Comparison of ENCODE assay signal across 25 cellular contexts in the genomic region with DNA sequence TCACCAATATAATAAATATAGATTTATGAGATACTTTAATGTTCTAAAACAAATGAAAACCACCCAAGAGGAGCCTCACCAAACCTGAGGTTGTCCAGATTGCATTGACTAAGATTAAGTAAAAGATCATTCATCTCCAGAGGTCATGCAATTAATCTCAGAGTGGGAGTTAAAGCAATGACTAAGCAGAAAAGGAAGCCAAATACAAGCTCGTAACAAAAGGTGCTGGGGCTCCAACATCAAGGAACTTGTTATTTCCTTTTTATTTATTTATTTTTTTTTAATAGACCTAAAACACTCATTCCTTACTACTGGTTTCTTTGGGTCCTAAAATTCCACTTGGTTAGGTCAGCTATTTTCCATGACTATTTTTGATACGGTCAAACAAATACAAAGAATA. TPM values are rescaled to one million over a fixed set of nuclear protein-coding genes. Genes with fewer than 3 reads are reported as not detected.
DNase-seq lines count a peak whose midpoint lies in the region; ATAC-seq, FAIRE-seq and TF ChIP-seq lines count a peak whose summit lies in the region.
"Had no signal": no experiment of that assay in that cellular context is flagged by ENCODE, and none has a peak within 500 bp of the region (broad histone marks: within the 10 kb centered on the region; RNA-seq: fewer than 3 reads in every experiment).

No MANE protein-coding gene starts in this region.

- no peak overlapping the region for H4K5ac ChIP-seq in mesendoderm (ENCODE audit: low read length)

- H3K18ac ChIP-seq in mesendoderm (ENCODE audit: low read length), result no peak overlapping the region

- H3K9me2 ChIP-seq in GM23338 (ENCODE audit: insufficient read depth), result no peaks in the 10 kb centered on the region

- H3K4me1 Mint-ChIP-seq in GM23338, result peaks cover 2% of the 10 kb centered on the region; the same call in 2 of the 3 replicates

- no peaks in the 10 kb centered on the region for H3F3A ChIP-seq in GM23338 (replicated peaks; ENCODE audit: low read depth)

- intact Hi-C loops in A673 (cut with micrococcal nuclease; ENCODE audit: unreplicated experiment), result no loop called here

- no peak for ATAC-seq in GM23338
- ATAC-seq in foreskin keratinocyte, result no peak
- ATAC-seq in GM18909 (IDR thresholded peaks at IDR 0.05; ENCODE audit: poor library complexity, unreplicated experiment), result no peak
- ATAC-seq: activated CD8-positive, alpha-beta T cell treated with anti-CD3 and anti-CD28 coated beads, Interleukin-2, amount 10 ng/mL, durations not matched to agents 7 days and 5 days; esophagus mucosa had no signal

- peak overlapping the region; percentile 78; the same call in 1 of the 2 replicates for H3K27ac Mint-ChIP-seq in GM23338
- H3K27ac Mint-ChIP-seq: activated CD8-positive, alpha-beta T cell treated with anti-CD3 and anti-CD28 coated beads, Interleukin-2, amount 10 ng/mL, durations not matched to agents 7 days and 5 days; activated naive CD8-positive, alpha-beta T cell had no signal

- peak; percentile 30 for DNase-seq in A673 (ENCODE audit: low spot score)
- DNase-seq in GM23338 (ENCODE audit: low spot score), result no peak
- DNase-seq in bronchial epithelial cell (ENCODE audit: low read depth), result peak; percentile 41
- DNase-seq in mesendoderm, result peak; percentile 22
- DNase-seq in foreskin keratinocyte, result no peak
- no peak for DNase-seq in WERI-Rb-1
- no peak for DNase-seq in substantia nigra (lab: John Stamatoyannopoulos, UW)
- DNase-seq: activated CD8-positive, alpha-beta T cell treated with anti-CD3 and anti-CD28 coated beads, Interleukin-2, amount 10 ng/mL, durations not matched to agents 7 days and 5 days; activated T-cell treated with anti-CD3 and anti-CD28 coated beads, Interleukin-2, amount 50 U/mL, for 48 hours; Calu3; dorsolateral prefrontal cortex; KG1; kidney; NCI-H1436; Right ventricle myocardium superior; sigmoid colon; T-helper 1 cell had no signal

- no peak overlapping the region for H3K27ac ChIP-seq in A673 (ENCODE audit: low read depth, low read length, poor library complexity, severe bottlenecking)
- H3K27ac ChIP-seq in GM23338 (ENCODE audit: low read depth), result no peak overlapping the region
- H3K27ac ChIP-seq in mesendoderm (ENCODE audit: low read depth, low read length), result no peak overlapping the region
- no peak overlapping the region for H3K27ac ChIP-seq in foreskin keratinocyte
- H3K27ac ChIP-seq in WERI-Rb-1, result no peak overlapping the region
- no peak overlapping the region for H3K27ac ChIP-seq in substantia nigra (ENCODE audit: low read depth, low read length, poor library complexity, severe bottlenecking)
- H3K27ac ChIP-seq: dorsolateral prefrontal cortex, hepatocyte, sigmoid colon, vagina had no signal

- no peak overlapping the region for H3K4me3 ChIP-seq in A673 (ENCODE audit: low read depth, low read length, poor library complexity, severe bottlenecking)
- no peak overlapping the region for H3K4me3 ChIP-seq in GM23338
- H3K4me3 ChIP-seq in bronchial epithelial cell (ENCODE audit: low read depth, low read length), result no peak overlapping the region
- H3K4me3 ChIP-seq in mesendoderm (ENCODE audit: low read length), result no peak overlapping the region
- no peak overlapping the region for H3K4me3 ChIP-seq in WERI-Rb-1 (ENCODE audit: low read depth, low read length)
- H3K4me3 ChIP-seq: dorsolateral prefrontal cortex, HAP-1, hepatocyte, sigmoid colon, vagina had no signal

- H3K9ac ChIP-seq in mesendoderm (ENCODE audit: low read length), result no peak overlapping the region

- no peak overlapping the region for H4K8ac ChIP-seq in mesendoderm (ENCODE audit: low read depth, low read length)

- H2AK5ac ChIP-seq in mesendoderm (ENCODE audit: low read length), result no peak overlapping the region

- H4K20me1 ChIP-seq in GM23338 (replicated peaks; ENCODE audit: insufficient read depth), result no peaks in the 10 kb centered on the region

- no peaks in the 10 kb centered on the region for H3K27me3 Mint-ChIP-seq in GM23338 (ENCODE audit: insufficient read depth, low read depth, poor library complexity)

- no peak for FAIRE-seq in bronchial epithelial cell (lab: Jason Lieb, UNC)
- FAIRE-seq: G401.6, GM12892, kidney had no signal

- H3K9me3 Mint-ChIP-seq in GM23338, result no peaks in the 10 kb centered on the region

- CTCF ChIA-PET in A673 (lab: Charles Lee), result no interaction called here

- no peak overlapping the region for H3K56ac ChIP-seq in mesendoderm (ENCODE audit: low read length)

- H3K4me3 Mint-ChIP-seq in GM23338, result no peak overlapping the region
- H3K4me3 Mint-ChIP-seq: activated CD8-positive, alpha-beta T cell treated with anti-CD3 and anti-CD28 coated beads, Interleukin-2, amount 10 ng/mL, durations not matched to agents 7 days and 5 days; activated naive CD8-positive, alpha-beta T cell had no signal

- H3K79me2 ChIP-seq in GM23338 (replicated peaks; ENCODE audit: insufficient read depth) (no peaks in the 10 kb centered on the region), mesendoderm (ENCODE audit: control insufficient read depth, insufficient read depth, low read length) (no peaks in the 10 kb centered on the region)
- H3K79me2 ChIP-seq: hepatocyte had no signal

- no peak overlapping the region for H2BK5ac ChIP-seq in mesendoderm (ENCODE audit: low read length)

- H2AFZ ChIP-seq in GM23338, result peak overlapping the region; percentile 53
- H2AFZ ChIP-seq: hepatocyte had no signal

- no peaks in the 10 kb centered on the region for H3K27me3 ChIP-seq in A673 (replicated peaks; ENCODE audit: insufficient read depth, low read depth, low read length, poor library complexity)
- no peaks in the 10 kb centered on the region for H3K27me3 ChIP-seq in GM23338 (ENCODE audit: insufficient read depth)
- H3K27me3 ChIP-seq in bronchial epithelial cell (ENCODE audit: control insufficient read depth, insufficient read depth, low read length), result no peaks in the 10 kb centered on the region
- no peaks in the 10 kb centered on the region for H3K27me3 ChIP-seq in mesendoderm (ENCODE audit: insufficient read depth, low read length, poor library complexity)
- H3K27me3 ChIP-seq in foreskin keratinocyte, result peaks cover 29% of the 10 kb centered on the region
- no peaks in the 10 kb centered on the region for H3K27me3 ChIP-seq in WERI-Rb-1 (ENCODE audit: insufficient read depth, low read depth, severe bottlenecking)
- H3K27me3 ChIP-seq: dorsolateral prefrontal cortex, hepatocyte, sigmoid colon, vagina had no signal

- H3K9me3 ChIP-seq in A673 (ENCODE audit: low read depth, low read length, poor library complexity, severe bottlenecking) (no peaks in the 10 kb centered on the region), WERI-Rb-1 (ENCODE audit: severe bottlenecking) (no peaks in the 10 kb centered on the region)
- H3K9me3 ChIP-seq: HAP-1, sigmoid colon, vagina had no signal

- H3K4ac ChIP-seq in mesendoderm (ENCODE audit: low read depth, low read length), result no peak overlapping the region

- no peaks in the 10 kb centered on the region for H3K79me1 ChIP-seq in mesendoderm (ENCODE audit: low read length)

- no peak overlapping the region for H2BK15ac ChIP-seq in mesendoderm (replicated peaks; ENCODE audit: low read depth)

- BruUV-seq in A673 (replicated peaks; lab: Mats Ljungman, UMichigan), result no TSS peak

- no peak overlapping the region for H3K23ac ChIP-seq in mesendoderm (ENCODE audit: low read length)

- POLR2A ChIA-PET in A673 (lab: Charles Lee; ENCODE audit: low non-redundant PET), result interaction anchor here (0.7 kb wide), 1 partner anchor 119 kb away, joined by 3 read pairs; no protein-coding TSS in a partner anchor

- H3K36me3 ChIP-seq in A673 (ENCODE audit: insufficient read depth, low read length, poor library complexity, severe bottlenecking) (no peaks in the 10 kb centered on the region), GM23338 (ENCODE audit: insufficient read depth) (no peaks in the 10 kb centered on the region), bronchial epithelial cell (ENCODE audit: control insufficient read depth, insufficient read depth, low read length) (no peaks in the 10 kb centered on the region), mesendoderm (ENCODE audit: control insufficient read depth, insufficient read depth, low read length) (no peaks in the 10 kb centered on the region), WERI-Rb-1 (no peaks in the 10 kb centered on the region)
- H3K36me3 ChIP-seq: HAP-1, sigmoid colon, vagina had no signal

- no peaks in the 10 kb centered on the region for H3K36me3 Mint-ChIP-seq in GM23338 (ENCODE audit: low read depth)
- H3K36me3 Mint-ChIP-seq: activated naive CD8-positive, alpha-beta T cell had no signal

- WGBS in mesendoderm (ENCODE audit: extremely low coverage, insufficient coverage, low lambda C conversion rate), result no CpG with 5 or more reads among the region's 2 CpGs

- H3K4me2 ChIP-seq in GM23338, result no peak overlapping the region
- no peak overlapping the region for H3K4me2 ChIP-seq in mesendoderm (ENCODE audit: low read length)
- H3K4me2 ChIP-seq: hepatocyte had no signal

- H3K4me1 ChIP-seq in A673 (ENCODE audit: insufficient read depth, low read length, poor library complexity, severe bottlenecking), result peaks cover 8% of the 10 kb centered on the region
- peaks cover 11% of the 10 kb centered on the region; the same call in 1 of the 2 replicates for H3K4me1 ChIP-seq in GM23338 (ENCODE audit: insufficient read depth)
- no peaks in the 10 kb centered on the region for H3K4me1 ChIP-seq in mesendoderm (ENCODE audit: control insufficient read depth, low read depth, low read length)
- H3K4me1 ChIP-seq in foreskin keratinocyte, result no peaks in the 10 kb centered on the region
- H3K4me1 ChIP-seq: HAP-1, sigmoid colon had no signal

- TF ChIP-seq CTCF in A673 (conservative IDR thresholded peaks at IDR 0.05; ENCODE audit: low read depth, low read length), result no peak
- no peak for TF ChIP-seq CTCF in GM23338 (conservative IDR thresholded peaks at IDR 0.05; ENCODE audit: low read depth in 2 of 2)
- no peak for TF ChIP-seq CTCF in bronchial epithelial cell (IDR thresholded peaks at IDR 0.05; ENCODE audit: insufficient read depth, low read length, severe bottlenecking)
- no peak for TF ChIP-seq CTCF in foreskin keratinocyte (conservative IDR thresholded peaks at IDR 0.05)
- TF ChIP-seq CTCF in WERI-Rb-1 (IDR thresholded peaks at IDR 0.05; ENCODE audit: low read depth, low read length), result no peak

- no peak overlapping the region for H2BK120ac ChIP-seq in mesendoderm (ENCODE audit: low read depth, low read length)

TF ChIP-seq in GM23338, 12 proteins besides CTCF, POLR2A, EP300 and RAD21 (continues in another document):
- TF ChIP-seq JUNB (IDR thresholded peaks at IDR 0.05; ENCODE audit: unreplicated experiment) (no peak), EZH2 (IDR thresholded peaks at IDR 0.05; ENCODE audit: low read depth, unreplicated experiment) (no peak), CREB1 (CRISPR knock-in tag; IDR thresholded peaks at IDR 0.05; ENCODE audit: low read depth) (no peak)

RNA-seq across cellular contexts. Expression of gene RSPO3, which starts 57.7 kb away (rescaled TPM):
- total RNA-seq in A673 (2021), result 0.39 and 0.52 TPM in 2 replicates
- not detected in 2 replicates for total RNA-seq in GM23338 (2014; rRNA removed; shearing (Covaris generic))
- polyA plus RNA-seq in GM23338 (2016; fragmentation: Nextera tagmentation; extraction: Ambion mirVana), result 0.30 TPM in 1 of 2 replicates, not detected in the other
- total RNA-seq in bronchial epithelial cell, result not detected in 2 replicates
- polyA plus RNA-seq in mesendoderm (2013, experiment 1 of 2), result 1.3 TPM
- polyA plus RNA-seq in mesendoderm (2013, experiment 2 of 2), result 1.0 TPM
- not detected in 2 replicates for total RNA-seq in foreskin keratinocyte
- polyA plus RNA-seq in foreskin keratinocyte, result not detected in 2 replicates
- total RNA-seq: activated CD8-positive, alpha-beta T cell treated with anti-CD3 and anti-CD28 coated beads, Interleukin-2, amount 10 ng/mL, durations not matched to agents 7 days and 5 days; Calu3 had no signal

Comparison
In these comparisons a context has a peak if more than half of its experiments do, and no peak if none do; other contexts are left out.
1. DNase-seq: peak in A673 (single experiment), bronchial epithelial cell (single experiment) and mesendoderm (single experiment); none in GM23338 (single experiment), foreskin keratinocyte (0 of 2), WERI-Rb-1 (single experiment) and substantia nigra (0 of 49).